8 cellular contexts compared by ENCODE assay signal in genomic region chr1:155064109-155064812, GRCh38. TPM values are rescaled to one million over a fixed set of nuclear protein-coding genes. Genes with fewer than 3 reads are reported as not detected.
DNase-seq lines count a peak whose midpoint lies in the region; ATAC-seq and TF ChIP-seq lines count a peak whose summit lies in the region.

No MANE protein-coding gene starts in this region.

- intact Hi-C loops in spleen (cut with DNase I; ENCODE audit: low total_unique reads) = loop anchor here (10.0 kb wide), 1 partner anchor 59 kb away; the partner anchor contains the start of gene ZBTB7B

- no peak for ATAC-seq in HG03342 (IDR thresholded peaks at IDR 0.05; ENCODE audit: unreplicated experiment)

- H3K36me3 ChIP-seq in MG63 (peaks cover 28% of the 10 kb centered on the region), iPS-15b (ENCODE audit: control insufficient read depth, insufficient read depth, low read length) (peaks cover 7% of the 10 kb centered on the region), spleen (peaks cover 0 to 61% (median 14%) of the 10 kb centered on the region in 6 donors)

- peaks cover 7% of the 10 kb centered on the region for H3K4me1 ChIP-seq in iPS-15b (ENCODE audit: control insufficient read depth, insufficient read depth, low read length)
- peaks cover 29 to 54% (median 41%) of the 10 kb centered on the region in 6 donors for H3K4me1 ChIP-seq in spleen

- H3K4me3 ChIP-seq in MG63 = peak overlapping the region; percentile 85
- H3K4me3 ChIP-seq in iPS-15b (ENCODE audit: low read depth, low read length) = peak overlapping the region; percentile 85
- peak overlapping the region; percentile 56 to 91 (median 76) for H3K4me3 ChIP-seq in spleen

- H3K4me3 Mint-ChIP-seq in activated naive CD4-positive, alpha-beta T cell treated with anti-CD3 and anti-CD28 coated beads, Interleukin-2, amount 50 U/mL, for 24 hours = peak overlapping the region; percentile 93

- H3K27ac Mint-ChIP-seq in activated naive CD4-positive, alpha-beta T cell treated with anti-CD3 and anti-CD28 coated beads, Interleukin-2, amount 50 U/mL, for 24 hours = peak overlapping the region; percentile 25

- DNase-seq in activated CD4-positive, alpha-beta T cell treated with anti-CD3 and anti-CD28 coated beads for 48 hours = peak; percentile 32
- no peak for DNase-seq in activated CD4-positive, alpha-beta T cell treated with anti-CD3 and anti-CD28 coated beads, Interleukin-2, amount 50 U/mL, for 4 hours
- DNase-seq in MG63 (no peak), spleen (no peak), MV-4-11 (lab: John Stamatoyannopoulos, UW) (no peak)

- WGBS in spleen, 5 donors = 11 to 13% (median 13%) methylated on average over 13 to 14 of the region's 14 CpGs

- no peak overlapping the region for H3K9ac ChIP-seq in iPS-15b (ENCODE audit: low read depth, low read length)

- no peak for TF ChIP-seq CTCF in spleen (IDR thresholded peaks at IDR 0.05 in 8 of 11, conservative IDR thresholded peaks at IDR 0.05 in 3 of 11)

- no peak for TF ChIP-seq POLR2A in spleen (IDR thresholded peaks at IDR 0.05)

- peaks cover 2% of the 10 kb centered on the region for H3K36me3 Mint-ChIP-seq in activated naive CD4-positive, alpha-beta T cell treated with anti-CD3 and anti-CD28 coated beads, Interleukin-2, amount 50 U/mL, for 24 hours

- H3K27ac ChIP-seq in spleen = peak overlapping the region; percentile 72 to 93 (median 86)

- H3K9me3 ChIP-seq in MG63 (no peaks in the 10 kb centered on the region), iPS-15b (ENCODE audit: control insufficient read depth, insufficient read depth, low read length) (no peaks in the 10 kb centered on the region), spleen (no peaks in the 10 kb centered on the region)

- H3K27me3 ChIP-seq in MG63 (no peaks in the 10 kb centered on the region), iPS-15b (ENCODE audit: control insufficient read depth, insufficient read depth, low read length) (no peaks in the 10 kb centered on the region), spleen (replicated peaks in 1 of 7) (no peaks in the 10 kb centered on the region)

- H3K9me3 Mint-ChIP-seq in activated naive CD4-positive, alpha-beta T cell treated with anti-CD3 and anti-CD28 coated beads, Interleukin-2, amount 50 U/mL, for 24 hours = no peaks in the 10 kb centered on the region

- H3K27me3 Mint-ChIP-seq in activated naive CD4-positive, alpha-beta T cell treated with anti-CD3 and anti-CD28 coated beads, Interleukin-2, amount 50 U/mL, for 24 hours = no peaks in the 10 kb centered on the region

- peaks cover 35% of the 10 kb centered on the region for H3K4me1 Mint-ChIP-seq in activated naive CD4-positive, alpha-beta T cell treated with anti-CD3 and anti-CD28 coated beads, Interleukin-2, amount 50 U/mL, for 24 hours

RNA-seq across cellular contexts. Expression of gene EFNA4, which starts 0.7 kb away (rescaled TPM):
- total RNA-seq in MG63 (2014; rRNA removed; shearing (Covaris generic); ENCODE audit: low replicate concordance) = 12.0 and 13.0 TPM in 2 replicates
- 1 to 10 TPM; 4.6 to 7.7 (median 6.0) TPM for total RNA-seq in spleen
- 1 to 10 TPM; 7.3 to 9.5 (median 8.7) TPM for polyA plus RNA-seq in spleen

RNA-seq across cellular contexts. Expression of gene ADAM15, which starts 13.1 kb away (rescaled TPM):
- total RNA-seq in MG63 (2014; rRNA removed; shearing (Covaris generic); ENCODE audit: low replicate concordance) = 189 and 285 TPM in 2 replicates
- 100 to 1,000 TPM in 2 of 7 donors, 10 to 100 TPM in 5; 70.8 to 205 (median 84.6) TPM for total RNA-seq in spleen
- 100 to 1,000 TPM in 2 of 3 donors, 10 to 100 TPM in 1; 76.4 to 313 (median 286) TPM for polyA plus RNA-seq in spleen

RNA-seq across cellular contexts. Expression of gene EFNA3, which starts 14.4 kb away (rescaled TPM):
- 0.64 and 3.0 TPM in 2 replicates for total RNA-seq in MG63 (2014; rRNA removed; shearing (Covaris generic); ENCODE audit: low replicate concordance)
- 1 to 10 TPM in 6 of 7 donors, not detected in 1; 1.6 to 4.3 (median 2.4) TPM for total RNA-seq in spleen
- polyA plus RNA-seq in spleen = 1 to 10 TPM; 1.4 to 2.0 (median 1.7) TPM

RNA-seq across cellular contexts. Expression of gene DCST1, which starts 30.6 kb away (rescaled TPM):
- total RNA-seq in MG63 (2014; rRNA removed; shearing (Covaris generic); ENCODE audit: low replicate concordance) = not detected in 2 replicates
- not detected for total RNA-seq in spleen
- not detected for polyA plus RNA-seq in spleen

RNA-seq across cellular contexts. Expression of gene DCST2, which starts 30.7 kb away (rescaled TPM):
- not detected in 2 replicates for total RNA-seq in MG63 (2014; rRNA removed; shearing (Covaris generic); ENCODE audit: low replicate concordance)
- total RNA-seq in spleen = 1 to 10 TPM in 2 of 7 donors, under 1 TPM in 4, not detected in 1; 0.54 to 4.1 (median 0.71) TPM
- polyA plus RNA-seq in spleen = 1 to 10 TPM; 1.0 to 2.1 (median 1.7) TPM
